Comparison of ENCODE assay signal across 13 cellular contexts in genomic region chr1:41735587-41736290, GRCh38.
A peak's percentile ranks its signal among the peaks of the same experiment; 100 is the strongest.
DNase-seq lines count a peak whose midpoint lies in the region; ATAC-seq and TF ChIP-seq lines count a peak whose summit lies in the region.
"Had no signal": no experiment of that assay in that cellular context is flagged by ENCODE, and none has a peak within 500 bp of the region (broad histone marks: within the 10 kb centered on the region; RNA-seq: fewer than 3 reads in every experiment).

No MANE protein-coding gene starts in this region.

- H2AFZ ChIP-seq in neural cell (ENCODE audit: low read depth, low read length) = no peak overlapping the region

- H3K27ac ChIP-seq in dorsolateral prefrontal cortex (peak overlapping the region in 5 of 59 donors; percentile 10 to 48 (median 24)), neural cell (ENCODE audit: low read length) (peak overlapping the region; percentile 52), spleen (peak overlapping the region in 1 of 8 donors; percentile 4)

- no peak overlapping the region for H3K4me3 Mint-ChIP-seq in T-cell
- H3K4me3 Mint-ChIP-seq: endodermal cell, WTC11 had no signal

- H3K9me3 Mint-ChIP-seq in T-cell = no peaks in the 10 kb centered on the region
- H3K9me3 Mint-ChIP-seq: endodermal cell had no signal

- no peaks in the 10 kb centered on the region for H3K27me3 Mint-ChIP-seq in T-cell

- H3K9me3 ChIP-seq in neural cell (ENCODE audit: low read length) (no peaks in the 10 kb centered on the region), spleen (no peaks in the 10 kb centered on the region)
- H3K9me3 ChIP-seq: BE2C had no signal

- H4K20me1 ChIP-seq in neural cell (ENCODE audit: insufficient read depth) = no peaks in the 10 kb centered on the region

- peaks cover 27 to 42% (median 34%) of the 10 kb centered on the region in 3 donors for H3K4me1 Mint-ChIP-seq in T-cell

- H3K36me3 ChIP-seq in neural cell (ENCODE audit: insufficient read depth, low read length) (no peaks in the 10 kb centered on the region), spleen (no peaks in the 10 kb centered on the region)
- H3K36me3 ChIP-seq: BE2C had no signal

- CTCF ChIA-PET in T-cell (lab: Charles Lee) = interaction anchor here in 1 of 2 donors (0.6 kb wide), 1 partner anchor 8 kb away, joined by 3 read pairs; no protein-coding TSS in a partner anchor

- intact Hi-C loops in dorsolateral prefrontal cortex (cut with DNase I) (no loop called here), spleen (cut with DNase I; ENCODE audit: low total_unique reads) (no loop called here)

- H3K27me3 ChIP-seq in dorsolateral prefrontal cortex = no peaks in the 10 kb centered on the region
- H3K27me3 ChIP-seq in neural cell (ENCODE audit: insufficient read depth, low read depth, low read length) = no peaks in the 10 kb centered on the region
- H3K27me3 ChIP-seq in spleen (replicated peaks in 1 of 7) = no peaks in the 10 kb centered on the region
- H3K27me3 ChIP-seq: BE2C had no signal

- H3F3A ChIP-seq in neural cell (ENCODE audit: insufficient read depth, low read length, poor library complexity, severe bottlenecking) = no peaks in the 10 kb centered on the region

- H3K4me1 ChIP-seq in spleen = peaks cover 25 to 86% (median 51%) of the 10 kb centered on the region in 6 donors
- H3K4me1 ChIP-seq: BE2C had no signal

- WGBS in spleen, 5 donors = 61 to 75% (median 72%) methylated on average over 14 of the region's 14 CpGs

- no peak overlapping the region for H3K4me2 ChIP-seq in neural cell (ENCODE audit: low read length)

- no peak overlapping the region for H3K4me3 ChIP-seq in dorsolateral prefrontal cortex
- H3K4me3 ChIP-seq in neural cell (ENCODE audit: low read length) = peak overlapping the region; percentile 44
- H3K4me3 ChIP-seq in spleen = no peak overlapping the region

- POLR2A ChIA-PET in T-cell (lab: Charles Lee) = no interaction called here

- no peak for ATAC-seq in T-cell (replicated peaks in 1 of 4)
- ATAC-seq: WTC11 had no signal

- H3K9ac ChIP-seq in neural cell (ENCODE audit: low read length) = peak overlapping the region; percentile 33

- no peak for TF ChIP-seq CTCF in dorsolateral prefrontal cortex (IDR thresholded peaks at IDR 0.05 in 54 of 56, conservative IDR thresholded peaks at IDR 0.05 in 2 of 56; ENCODE audit: low read depth in 1 of 56, partially characterized antibody in 56 of 56)
- TF ChIP-seq CTCF in neural cell (IDR thresholded peaks at IDR 0.05; ENCODE audit: poor library complexity, severe bottlenecking) = no peak
- no peak for TF ChIP-seq CTCF in spleen (IDR thresholded peaks at IDR 0.05 in 8 of 11, conservative IDR thresholded peaks at IDR 0.05 in 3 of 11)

- H3K9me2 ChIP-seq in neural cell (ENCODE audit: insufficient read depth, low read length) = no peaks in the 10 kb centered on the region

- no peak for TF ChIP-seq RAD21 in neural cell (conservative IDR thresholded peaks at IDR 0.05)

- H3K27ac Mint-ChIP-seq in T-cell = no peak overlapping the region
- H3K27ac Mint-ChIP-seq: endodermal cell, WTC11 had no signal

- no peak for TF ChIP-seq EP300 in neural cell (conservative IDR thresholded peaks at IDR 0.05; ENCODE audit: poor library complexity, severe bottlenecking)

- no peaks in the 10 kb centered on the region for H3K79me2 ChIP-seq in neural cell (replicated peaks; ENCODE audit: insufficient read depth, low read length)

- no peaks in the 10 kb centered on the region for H3K36me3 Mint-ChIP-seq in T-cell
- H3K36me3 Mint-ChIP-seq: WTC11 had no signal

- DNase-seq in CD1c-positive myeloid dendritic cell (ENCODE audit: extremely low spot score) (peak; percentile 40), NCI-H2107 (lab: John Stamatoyannopoulos, UW) (peak; percentile 72), dorsolateral prefrontal cortex (peak; percentile 35 to 80 (median 70)), T-cell (no peak), GOT3 (lab: John Stamatoyannopoulos, UW) (no peak), spleen (no peak), COLO668 (lab: John Stamatoyannopoulos, UW; ENCODE audit: unreplicated experiment) (no peak)
- DNase-seq: activated CD8-positive, alpha-beta memory T cell treated with anti-CD3 and anti-CD28 coated beads, Interleukin-2, amount 50 U/mL, for 4 hours; BE2C; endodermal cell; mammary epithelial cell had no signal

- TF ChIP-seq POLR2A in spleen (IDR thresholded peaks at IDR 0.05) = no peak

TF ChIP-seq in neural cell, 6 proteins besides CTCF, POLR2A, EP300 and RAD21:
- TF ChIP-seq SMC3 (conservative IDR thresholded peaks at IDR 0.05; ENCODE audit: poor library complexity) (peak; percentile 19), MXI1 (conservative IDR thresholded peaks at IDR 0.05; ENCODE audit: poor library complexity, severe bottlenecking) (peak; percentile 35), EZH2 (IDR thresholded peaks at IDR 0.05; ENCODE audit: borderline replicate concordance, insufficient read depth, low read length, poor library complexity, severe bottlenecking) (no peak), POLR2AphosphoS5 (IDR thresholded peaks at IDR 0.05) (peak; percentile 16)

Comparison
In these comparisons a context has a peak if more than half of its experiments do, and no peak if none do; other contexts are left out.
1. DNase-seq: peak in CD1c-positive myeloid dendritic cell (single experiment), NCI-H2107 (single experiment) and dorsolateral prefrontal cortex (10 of 10); none in T-cell (0 of 34), GOT3 (single experiment), spleen (single experiment) and COLO668 (single experiment).